Comparison of ENCODE assay signal across 8 cellular contexts in genomic region chr5:5523066-5523505, GRCh38.
DNase-seq lines count a peak whose midpoint lies in the region; ATAC-seq and TF ChIP-seq lines count a peak whose summit lies in the region.

No MANE protein-coding gene starts in this region.

- intact Hi-C loops in activated CD4-positive, alpha-beta T cell treated with anti-CD3 and anti-CD28 coated beads, Interleukin-2, amount 10 ng/mL, durations not matched to agents 24 days and 14 days (cut with micrococcal nuclease): loop anchor here (5.0 kb wide), 2 partner anchors 101 to 1304 kb away; partner anchors contain the start of gene ICE1

- WGBS in suprapubic skin: 85% methylated on average over 6 of the region's 6 CpGs

- H3K4me3 ChIP-seq in neuron (ENCODE audit: low read length) (no peak overlapping the region), suprapubic skin (no peak overlapping the region)

- peak overlapping the region; percentile 37 for H3K4me3 Mint-ChIP-seq in activated CD4-positive, alpha-beta T cell treated with anti-CD3 and anti-CD28 coated beads, Interleukin-2, amount 10 ng/mL, durations not matched to agents 24 days and 14 days

- TF ChIP-seq POLR2A in suprapubic skin (IDR thresholded peaks at IDR 0.05): no peak

- H3K9me3 ChIP-seq in neuron (ENCODE audit: low read length) (no peaks in the 10 kb centered on the region), suprapubic skin (no peaks in the 10 kb centered on the region)

- no peak for TF ChIP-seq CTCF in suprapubic skin (IDR thresholded peaks at IDR 0.05)

- peak overlapping the region; percentile 29 for H2AFZ ChIP-seq in neuron (ENCODE audit: low read depth, low read length)

- H3K36me3 Mint-ChIP-seq in activated CD4-positive, alpha-beta T cell treated with anti-CD3 and anti-CD28 coated beads, Interleukin-2, amount 10 ng/mL, durations not matched to agents 24 days and 14 days (ENCODE audit: low read depth): peaks cover 9% of the 10 kb centered on the region

- peaks cover 23% of the 10 kb centered on the region for H3K4me1 Mint-ChIP-seq in activated CD4-positive, alpha-beta T cell treated with anti-CD3 and anti-CD28 coated beads, Interleukin-2, amount 10 ng/mL, durations not matched to agents 24 days and 14 days

- H3K9me3 Mint-ChIP-seq in activated CD4-positive, alpha-beta T cell treated with anti-CD3 and anti-CD28 coated beads, Interleukin-2, amount 10 ng/mL, durations not matched to agents 24 days and 14 days: peaks cover 23% of the 10 kb centered on the region

- H3K27me3 ChIP-seq in neuron (ENCODE audit: insufficient read depth, low read length): no peaks in the 10 kb centered on the region
- no peaks in the 10 kb centered on the region for H3K27me3 ChIP-seq in suprapubic skin

- H3K27ac ChIP-seq in suprapubic skin: no peak overlapping the region

- no peaks in the 10 kb centered on the region for H3K36me3 ChIP-seq in neuron (ENCODE audit: insufficient read depth, low read length)
- H3K36me3 ChIP-seq in suprapubic skin: no peaks in the 10 kb centered on the region

- no peak for TF ChIP-seq EP300 in suprapubic skin (IDR thresholded peaks at IDR 0.05)

- ATAC-seq in GM19372 (IDR thresholded peaks at IDR 0.05; ENCODE audit: low read depth, unreplicated experiment) (peak; percentile 86), HG03159 (IDR thresholded peaks at IDR 0.05; ENCODE audit: unreplicated experiment) (peak; percentile 95)

- peak overlapping the region; percentile 55 for H3K27ac Mint-ChIP-seq in activated CD4-positive, alpha-beta T cell treated with anti-CD3 and anti-CD28 coated beads, Interleukin-2, amount 10 ng/mL, durations not matched to agents 24 days and 14 days

- H3K4me1 ChIP-seq in neuron (ENCODE audit: insufficient read depth, low read length) (no peaks in the 10 kb centered on the region), suprapubic skin (no peaks in the 10 kb centered on the region)

- H3K27me3 Mint-ChIP-seq in activated CD4-positive, alpha-beta T cell treated with anti-CD3 and anti-CD28 coated beads, Interleukin-2, amount 10 ng/mL, durations not matched to agents 24 days and 14 days: no peaks in the 10 kb centered on the region

- DNase-seq in DMS53 (lab: John Stamatoyannopoulos, UW): peak; percentile 62
- DNase-seq in activated CD4-positive, alpha-beta T cell treated with anti-CD3 and anti-CD28 coated beads, Interleukin-2, amount 10 ng/mL, durations not matched to agents 24 days and 14 days: peak; percentile 87
- DNase-seq in NCI-H774 (lab: John Stamatoyannopoulos, UW): no peak
- DNase-seq in COLO668 (lab: John Stamatoyannopoulos, UW; ENCODE audit: unreplicated experiment): no peak
- DNase-seq in suprapubic skin (ENCODE audit: low spot score in 2 of 2): no peak

Comparison
In these comparisons a context has a peak if more than half of its experiments do, and no peak if none do; other contexts are left out.
1. DNase-seq: peak in DMS53 (single experiment) and activated CD4-positive, alpha-beta T cell treated with anti-CD3 and anti-CD28 coated beads, Interleukin-2, amount 10 ng/mL, durations not matched to agents 24 days and 14 days (single experiment); none in NCI-H774 (single experiment), COLO668 (single experiment) and suprapubic skin (0 of 2).